ENCODE assay signal across 19 cellular contexts in genomic region chr17:70313450-70313849, GRCh38.
DNase-seq lines count a peak whose midpoint lies in the region; ATAC-seq and TF ChIP-seq lines count a peak whose summit lies in the region.
"Had no signal": no experiment of that assay in that cellular context is flagged by ENCODE, and none has a peak within 500 bp of the region (broad histone marks: within the 10 kb centered on the region; RNA-seq: fewer than 3 reads in every experiment).

No MANE protein-coding gene starts in this region.

- CTCF ChIA-PET in activated CD4-positive, alpha-beta T cell treated with anti-CD3 and anti-CD28 coated beads for 36 hours (lab: Charles Lee): no interaction called here

- H3K27me3 ChIP-seq in GM06990 (replicated peaks; ENCODE audit: control insufficient read depth, insufficient read depth, low read length) (no peaks in the 10 kb centered on the region), mesenchymal stem cell (ENCODE audit: control insufficient read depth in 1 of 2, insufficient read depth in 1 of 2, low read length in 2 of 2) (no peaks in the 10 kb centered on the region)

- no peak overlapping the region for H3K4me3 ChIP-seq in GM06990 (replicated peaks; ENCODE audit: low read depth, low read length)
- H3K4me3 ChIP-seq in mesenchymal stem cell (ENCODE audit: insufficient read depth in 1 of 2, low read depth in 1 of 2, low read length in 2 of 2): peak overlapping the region in 1 of 2 experiments; percentile 57

- H3K27ac Mint-ChIP-seq in activated CD4-positive, alpha-beta T cell treated with anti-CD3 and anti-CD28 coated beads for 36 hours: no peak overlapping the region
- H3K27ac Mint-ChIP-seq: activated T-cell treated with anti-CD3 and anti-CD28 coated beads, Interleukin-2, amount 50 U/mL, for 72 hours had no signal

- H4K91ac ChIP-seq in mesenchymal stem cell (ENCODE audit: low read length): no peak overlapping the region

- H3K23ac ChIP-seq in mesenchymal stem cell (ENCODE audit: low read length in 2 of 2): no peak overlapping the region

- no peaks in the 10 kb centered on the region for H3K4me1 ChIP-seq in mesenchymal stem cell (ENCODE audit: control insufficient read depth, insufficient read depth, low read depth, low read length)

- no peak overlapping the region for H2AFZ ChIP-seq in mesenchymal stem cell (ENCODE audit: low read depth, low read length)

- H3K36me3 Mint-ChIP-seq in activated CD4-positive, alpha-beta T cell treated with anti-CD3 and anti-CD28 coated beads for 36 hours (ENCODE audit: low read depth): no peaks in the 10 kb centered on the region

- no peak for TF ChIP-seq CTCF in GM06990 (IDR thresholded peaks at IDR 0.05; ENCODE audit: insufficient read depth, low read length, poor library complexity, severe bottlenecking)

- H3K4me3 Mint-ChIP-seq in activated CD4-positive, alpha-beta T cell treated with anti-CD3 and anti-CD28 coated beads for 36 hours: no peak overlapping the region
- H3K4me3 Mint-ChIP-seq: activated T-cell treated with anti-CD3 and anti-CD28 coated beads, Interleukin-2, amount 50 U/mL, for 72 hours had no signal

- peak overlapping the region; percentile 76 for H3K9ac ChIP-seq in mesenchymal stem cell (ENCODE audit: low read length)

- no peak overlapping the region for H3K18ac ChIP-seq in mesenchymal stem cell (ENCODE audit: low read depth in 1 of 2, low read length in 2 of 2)

- no peak overlapping the region for H3K27ac ChIP-seq in mesenchymal stem cell (ENCODE audit: low read length, poor library complexity, severe bottlenecking)

- DNase-seq in GM06990 (ENCODE audit: extremely low read depth, insufficient read length) (peak; percentile 18), amniotic epithelial cell (ENCODE audit: low read depth) (peak; percentile 34), mesenchymal stem cell (no peak), NCI-H2081 (lab: John Stamatoyannopoulos, UW) (no peak), midbrain (lab: John Stamatoyannopoulos, UW) (no peak)
- DNase-seq in activated CD4-positive, alpha-beta T cell treated with anti-CD3 and anti-CD28 coated beads for 36 hours: no peak
- DNase-seq: activated CD4-positive, alpha-beta T cell treated with anti-CD3 and anti-CD28 coated beads, Interleukin-2, amount 50 U/mL, for 1 hour; activated T-cell treated with anti-CD3 and anti-CD28 coated beads, Interleukin-2, amount 50 U/mL, for 72 hours; C1 segment of cervical spinal cord; DND-41; hypothalamus; KG1; left colon; NCI-H187 treated with DMSO at 0.1 percent for 48 hours; NCI-H69; Right ventricle myocardium superior; T-helper 9 cell had no signal

- ATAC-seq in HG03354 (IDR thresholded peaks at IDR 0.05; ENCODE audit: poor library complexity, severe bottlenecking, unreplicated experiment) (peak; percentile 83), HG02588 (IDR thresholded peaks at IDR 0.05; ENCODE audit: unreplicated experiment) (no peak)
- no peak for ATAC-seq in activated CD4-positive, alpha-beta T cell treated with anti-CD3 and anti-CD28 coated beads for 36 hours
- ATAC-seq: activated T-cell treated with anti-CD3 and anti-CD28 coated beads, Interleukin-2, amount 50 U/mL, for 72 hours; left colon had no signal

- H3K79me1 ChIP-seq in mesenchymal stem cell (replicated peaks; ENCODE audit: low read length, poor library complexity, severe bottlenecking): no peaks in the 10 kb centered on the region

- POLR2A ChIA-PET in activated CD4-positive, alpha-beta T cell treated with anti-CD3 and anti-CD28 coated beads for 36 hours (lab: Charles Lee): no interaction called here

- H3K4me2 ChIP-seq in mesenchymal stem cell (ENCODE audit: low read length, poor library complexity, severe bottlenecking): no peak overlapping the region

- H3K9me3 Mint-ChIP-seq in activated CD4-positive, alpha-beta T cell treated with anti-CD3 and anti-CD28 coated beads for 36 hours (ENCODE audit: low read depth): no peaks in the 10 kb centered on the region
- H3K9me3 Mint-ChIP-seq: activated T-cell treated with anti-CD3 and anti-CD28 coated beads, Interleukin-2, amount 50 U/mL, for 72 hours had no signal

- no peak overlapping the region for H2BK15ac ChIP-seq in mesenchymal stem cell (ENCODE audit: low read depth, poor library complexity, severe bottlenecking)

- H2BK5ac ChIP-seq in mesenchymal stem cell (ENCODE audit: low read depth, low read length, poor library complexity, severe bottlenecking): no peak overlapping the region

- no peak overlapping the region for H4K8ac ChIP-seq in mesenchymal stem cell (ENCODE audit: low read length)

- no peaks in the 10 kb centered on the region for H3K36me3 ChIP-seq in GM06990 (ENCODE audit: control insufficient read depth, insufficient read depth, low read length)
- H3K36me3 ChIP-seq in mesenchymal stem cell (ENCODE audit: control insufficient read depth in 1 of 2, insufficient read depth in 2 of 2, low read depth in 1 of 2, low read length in 2 of 2): no peaks in the 10 kb centered on the region

- no peak overlapping the region for H2BK120ac ChIP-seq in mesenchymal stem cell (ENCODE audit: low read depth, low read length)

- WGBS in mesenchymal stem cell: 93% methylated on average over 4 of the region's 4 CpGs

- no peaks in the 10 kb centered on the region for H3K9me3 ChIP-seq in mesenchymal stem cell (ENCODE audit: control insufficient read depth, low read length)

- no peak overlapping the region for H2BK12ac ChIP-seq in mesenchymal stem cell (ENCODE audit: low read length in 2 of 2)

- H3K14ac ChIP-seq in mesenchymal stem cell (ENCODE audit: low read length in 2 of 2): no peak overlapping the region

- H3K27me3 Mint-ChIP-seq in activated CD4-positive, alpha-beta T cell treated with anti-CD3 and anti-CD28 coated beads for 36 hours: no peaks in the 10 kb centered on the region

- no peak overlapping the region for H3K4ac ChIP-seq in mesenchymal stem cell (ENCODE audit: low read depth in 1 of 2, low read length in 2 of 2)

- no peak overlapping the region for H2AK5ac ChIP-seq in mesenchymal stem cell (ENCODE audit: low read length, severe bottlenecking)

- H3K4me1 Mint-ChIP-seq in activated CD4-positive, alpha-beta T cell treated with anti-CD3 and anti-CD28 coated beads for 36 hours: no peaks in the 10 kb centered on the region

- intact Hi-C loops in activated CD4-positive, alpha-beta T cell treated with anti-CD3 and anti-CD28 coated beads for 36 hours (cut with DNase I, micrococcal nuclease): no loop called here

Comparison
In these comparisons a context has a peak if more than half of its experiments do, and no peak if none do; other contexts are left out.
1. DNase-seq: peak in GM06990 (single experiment) and amniotic epithelial cell (single experiment); none in mesenchymal stem cell (single experiment), NCI-H2081 (0 of 2), activated CD4-positive, alpha-beta T cell treated with anti-CD3 and anti-CD28 coated beads for 36 hours (single experiment) and midbrain (single experiment).